ENCODE assay signal across 12 cellular contexts in genomic region chr3:149898771-149899170, GRCh38.
DNase-seq lines count a peak whose midpoint lies in the region; ATAC-seq and TF ChIP-seq lines count a peak whose summit lies in the region.
"Had no signal": no experiment of that assay in that cellular context is flagged by ENCODE, and none has a peak within 500 bp of the region (broad histone marks: within the 10 kb centered on the region; RNA-seq: fewer than 3 reads in every experiment).

No MANE protein-coding gene starts in this region.

- no peaks in the 10 kb centered on the region for H3K9me3 Mint-ChIP-seq in HFFc6

- peak overlapping the region; percentile 76 for H3K27ac Mint-ChIP-seq in HFFc6

- H3K9me3 ChIP-seq in right atrium auricular region (no peaks in the 10 kb centered on the region), thoracic aorta (no peaks in the 10 kb centered on the region)

- DNase-seq in HFFc6 (peak; percentile 74), brain microvascular endothelial cell (peak; percentile 86), right atrium auricular region (ENCODE audit: low spot score) (no peak), thoracic aorta (ENCODE audit: low spot score) (no peak), islet precursor cell (no peak)
- DNase-seq in stimulated activated naive CD4-positive, alpha-beta T cell treated with Interleukin-2 at 50 U/mL for 16 hours (lab: John Stamatoyannopoulos, UW), result no peak
- DNase-seq: erythroblast; NCI-H446; stimulated activated CD4-positive, alpha-beta T cell treated with anti-CD3 and anti-CD28 coated beads, Interleukin-4, amount 100 ng/mL, for 24 hours had no signal

- H3K27ac ChIP-seq in brain microvascular endothelial cell (peak overlapping the region; percentile 31), right atrium auricular region (peak overlapping the region; percentile 58 to 81), thoracic aorta (peak overlapping the region; percentile 53 to 54)
- H3K27ac ChIP-seq: RWPE1, VCaP had no signal

- peaks cover 49% of the 10 kb centered on the region for H3K4me1 Mint-ChIP-seq in HFFc6 (ENCODE audit: low read depth)

- H3K27me3 Mint-ChIP-seq in HFFc6 (ENCODE audit: insufficient read depth), result no peaks in the 10 kb centered on the region

- peaks cover 0 to 25% of the 10 kb centered on the region in 2 donors for H3K4me1 ChIP-seq in right atrium auricular region
- H3K4me1 ChIP-seq in thoracic aorta (ENCODE audit: control insufficient read depth in 1 of 2, low read depth in 2 of 2), result peaks cover 32 to 45% of the 10 kb centered on the region in 2 donors

- H3K27me3 ChIP-seq in brain microvascular endothelial cell (replicated peaks), result no peaks in the 10 kb centered on the region
- no peaks in the 10 kb centered on the region for H3K27me3 ChIP-seq in right atrium auricular region
- H3K27me3 ChIP-seq in thoracic aorta (replicated peaks; ENCODE audit: insufficient read depth), result no peaks in the 10 kb centered on the region

- ATAC-seq in thoracic aorta (ENCODE audit: insufficient number of reproducible peaks, low FRiP score, low read depth) (peak; percentile 79), GM18517 (IDR thresholded peaks at IDR 0.05; ENCODE audit: unreplicated experiment) (no peak)

- peak overlapping the region; percentile 21 for H3K4me3 Mint-ChIP-seq in HFFc6

- in situ Hi-C loops in brain microvascular endothelial cell (cut with HindIII; ENCODE audit: low pct_ligation_motif_present, low sequenced_read_pairs), result no loop called here

- H3K4me3 ChIP-seq in brain microvascular endothelial cell (ENCODE audit: low read depth, low read length) (no peak overlapping the region), right atrium auricular region (no peak overlapping the region), thoracic aorta (no peak overlapping the region)

- peaks cover 6% of the 10 kb centered on the region for H3K36me3 Mint-ChIP-seq in HFFc6 (ENCODE audit: low read depth)

- TF ChIP-seq CTCF in HFFc6 (IDR thresholded peaks at IDR 0.05), result no peak
- no peak for TF ChIP-seq CTCF in brain microvascular endothelial cell (IDR thresholded peaks at IDR 0.05; ENCODE audit: low read depth, low read length, missing control alignments)
- TF ChIP-seq CTCF in right atrium auricular region (IDR thresholded peaks at IDR 0.05), result no peak
- no peak for TF ChIP-seq CTCF in thoracic aorta (IDR thresholded peaks at IDR 0.05)

- H3K36me3 ChIP-seq in brain microvascular endothelial cell (replicated peaks), result no peaks in the 10 kb centered on the region
- H3K36me3 ChIP-seq in right atrium auricular region, result no peaks in the 10 kb centered on the region
- no peaks in the 10 kb centered on the region for H3K36me3 ChIP-seq in thoracic aorta

Comparison
In these comparisons a context has a peak if more than half of its experiments do, and no peak if none do; other contexts are left out.
1. DNase-seq: peak in HFFc6 (single experiment) and brain microvascular endothelial cell (single experiment); none in right atrium auricular region (single experiment), thoracic aorta (single experiment), islet precursor cell (single experiment) and stimulated activated naive CD4-positive, alpha-beta T cell treated with Interleukin-2 at 50 U/mL for 16 hours (single experiment).
2. Peak in every context shown above with its lines, with median percentiles within 50 percentile points of each other: H3K27ac ChIP-seq.